ENCODE assay signal across 8 cellular contexts in genomic region chr7:105652359-105652993, GRCh38.
DNase-seq lines count a peak whose midpoint lies in the region; ATAC-seq lines count a peak whose summit lies in the region.

No MANE protein-coding gene starts in this region.

- CTCF ChIA-PET in activated CD4-positive, alpha-beta T cell treated with anti-CD3 and anti-CD28 coated beads, Interleukin-2, amount 10 ng/mL, durations not matched to agents 7 days and 5 days (lab: Charles Lee), result interaction anchor here (0.8 to 1.6 kb wide), 5 partner anchors 10 to 392 kb away, joined by 3 to 5 read pairs (median 3); no protein-coding TSS in a partner anchor

- H3K4me3 Mint-ChIP-seq in activated CD4-positive, alpha-beta T cell treated with anti-CD3 and anti-CD28 coated beads, Interleukin-2, amount 10 ng/mL, durations not matched to agents 7 days and 5 days, result no peak overlapping the region

- peak overlapping the region; percentile 14 for H3K27ac Mint-ChIP-seq in activated CD4-positive, alpha-beta T cell treated with anti-CD3 and anti-CD28 coated beads, Interleukin-2, amount 10 ng/mL, durations not matched to agents 7 days and 5 days

- H3K27me3 Mint-ChIP-seq in activated CD4-positive, alpha-beta T cell treated with anti-CD3 and anti-CD28 coated beads, Interleukin-2, amount 10 ng/mL, durations not matched to agents 7 days and 5 days, result no peaks in the 10 kb centered on the region

- peaks cover 15% of the 10 kb centered on the region for H3K4me1 Mint-ChIP-seq in activated CD4-positive, alpha-beta T cell treated with anti-CD3 and anti-CD28 coated beads, Interleukin-2, amount 10 ng/mL, durations not matched to agents 7 days and 5 days

- H3K36me3 Mint-ChIP-seq in activated CD4-positive, alpha-beta T cell treated with anti-CD3 and anti-CD28 coated beads, Interleukin-2, amount 10 ng/mL, durations not matched to agents 7 days and 5 days (ENCODE audit: low read depth), result peaks cover 18% of the 10 kb centered on the region

- no peaks in the 10 kb centered on the region for H3K9me3 Mint-ChIP-seq in activated CD4-positive, alpha-beta T cell treated with anti-CD3 and anti-CD28 coated beads, Interleukin-2, amount 10 ng/mL, durations not matched to agents 7 days and 5 days

- DNase-seq in AG08396 (ENCODE audit: low spot score), result peak; percentile 89
- DNase-seq in NCI-H510A (lab: John Stamatoyannopoulos, UW), result peak; percentile 47
- DNase-seq in activated CD4-positive, alpha-beta T cell treated with anti-CD3 and anti-CD28 coated beads, Interleukin-2, amount 10 ng/mL, durations not matched to agents 7 days and 5 days, result peak; percentile 76
- DNase-seq in dermis blood vessel endothelial cell, result peak; percentile 82
- DNase-seq in lung microvascular endothelial cell (ENCODE audit: low read depth in 2 of 2), result peak; percentile 76 to 84
- DNase-seq in stimulated activated CD8-positive, alpha-beta memory T cell treated with anti-CD3 and anti-CD28 coated beads, Interleukin-15, amount 100 ng/mL, for 24 hours (ENCODE audit: low read depth), result peak; percentile 22

- ATAC-seq in GM18861 (IDR thresholded peaks at IDR 0.05; ENCODE audit: unreplicated experiment) (peak; percentile 87), HG03342 (IDR thresholded peaks at IDR 0.05; ENCODE audit: unreplicated experiment) (peak; percentile 88)

- POLR2A ChIA-PET in activated CD4-positive, alpha-beta T cell treated with anti-CD3 and anti-CD28 coated beads, Interleukin-2, amount 10 ng/mL, durations not matched to agents 7 days and 5 days (lab: Charles Lee), result no interaction called here

Comparison
In these comparisons a context has a peak if more than half of its experiments do, and no peak if none do; other contexts are left out.
1. Peak in every context shown above with its lines: DNase-seq and ATAC-seq.
2. DNase-seq: peak in every context shown above with its lines; median percentile 89 in AG08396; 82 in dermis blood vessel endothelial cell; 80 in lung microvascular endothelial cell; 76 in activated CD4-positive, alpha-beta T cell treated with anti-CD3 and anti-CD28 coated beads, Interleukin-2, amount 10 ng/mL, durations not matched to agents 7 days and 5 days; 47 in NCI-H510A; 22 in stimulated activated CD8-positive, alpha-beta memory T cell treated with anti-CD3 and anti-CD28 coated beads, Interleukin-15, amount 100 ng/mL, for 24 hours.